8 cellular contexts compared by ENCODE assay signal in genomic region chr10:43395571-43396060, GRCh38. TPM values are rescaled to one million over a fixed set of nuclear protein-coding genes. Genes with fewer than 3 reads are reported as not detected.
DNase-seq lines count a peak whose midpoint lies in the region; TF ChIP-seq lines count a peak whose summit lies in the region.

No MANE protein-coding gene starts in this region.

- H3K4ac ChIP-seq in trophoblast cell (ENCODE audit: low read depth, low read length) = peak overlapping the region; percentile 93

- no peak overlapping the region for H3K23ac ChIP-seq in trophoblast cell (ENCODE audit: low read length)

- H2AK5ac ChIP-seq in trophoblast cell (ENCODE audit: low read length) = peak overlapping the region; percentile 32

- no peak overlapping the region for H2BK120ac ChIP-seq in trophoblast cell (ENCODE audit: insufficient read depth, low read length, poor library complexity)

- H3K9ac ChIP-seq in fibroblast of lung (ENCODE audit: insufficient read depth, low read length) (peak overlapping the region; percentile 72), trophoblast cell (ENCODE audit: low read length) (peak overlapping the region; percentile 88)

- peak; percentile 75 for DNase-seq in activated CD8-positive, alpha-beta memory T cell treated with anti-CD3 and anti-CD28 coated beads for 24 hours
- no peak for DNase-seq in activated CD8-positive, alpha-beta memory T cell treated with anti-CD3 and anti-CD28 coated beads, Interleukin-2, amount 50 U/mL, for 4 hours
- peak; percentile 25 for DNase-seq in activated CD4-positive, alpha-beta T cell treated with anti-CD3 and anti-CD28 coated beads, Interleukin-2, amount 50 U/mL, for 1 hour
- DNase-seq in fibroblast of lung (ENCODE audit: low read depth in 2 of 2) = peak in 1 of 2 donors; percentile 26
- DNase-seq in trophoblast cell = no peak
- DNase-seq in SW480 (ENCODE audit: low spot score) = no peak
- DNase-seq in germinal center (ENCODE audit: low spot score) = no peak
- no peak for DNase-seq in islet precursor cell

- WGBS in trophoblast cell (ENCODE audit: extremely low coverage, insufficient coverage, insufficient read length) = no CpG with 5 or more reads among the region's 18 CpGs

- H3K36me3 ChIP-seq in fibroblast of lung (ENCODE audit: control insufficient read depth, insufficient read depth, low read length) (peaks cover 20% of the 10 kb centered on the region), trophoblast cell (ENCODE audit: control insufficient read depth in 1 of 2, insufficient read depth in 2 of 2, low read length in 2 of 2) (peaks cover 30 to 38% of the 10 kb centered on the region in 2 experiments)

- peak overlapping the region; percentile 32 for H4K12ac ChIP-seq in trophoblast cell (ENCODE audit: low read depth, low read length)

- peak overlapping the region; percentile 44 for H3K14ac ChIP-seq in trophoblast cell (ENCODE audit: low read length)

- peaks cover 3% of the 10 kb centered on the region for H4K20me1 ChIP-seq in fibroblast of lung (ENCODE audit: control insufficient read depth, extremely low read depth, insufficient read depth, low read length)

- H3K79me2 ChIP-seq in fibroblast of lung (ENCODE audit: control insufficient read depth, insufficient read depth, low read length) (peaks cover 91% of the 10 kb centered on the region), trophoblast cell (ENCODE audit: control insufficient read depth, insufficient read depth, low read length, poor library complexity) (peaks cover 30% of the 10 kb centered on the region)

- H3K79me1 ChIP-seq in trophoblast cell (ENCODE audit: low read length) = peaks cover 17% of the 10 kb centered on the region

- peak overlapping the region; percentile 59 to 84 (median 66) for H3K4me3 ChIP-seq in fibroblast of lung (replicated peaks in 1 of 4; ENCODE audit: control extremely low read depth in 1 of 4, insufficient read depth in 1 of 4, low read depth in 3 of 4, low read length in 4 of 4)
- peak overlapping the region; percentile 83 for H3K4me3 ChIP-seq in trophoblast cell (ENCODE audit: low read depth, low read length)

- H2AFZ ChIP-seq in fibroblast of lung (ENCODE audit: low read length) (no peak overlapping the region), trophoblast cell (ENCODE audit: insufficient read depth, low read length, poor library complexity) (no peak overlapping the region)

- no peaks in the 10 kb centered on the region for H3K27me3 ChIP-seq in fibroblast of lung (ENCODE audit: control insufficient read depth, insufficient read depth, low read length)
- no peaks in the 10 kb centered on the region for H3K27me3 ChIP-seq in trophoblast cell (ENCODE audit: insufficient read depth, low read length)

- H3K18ac ChIP-seq in trophoblast cell (ENCODE audit: low read length) = peak overlapping the region; percentile 99

- H3K9me3 ChIP-seq in fibroblast of lung (ENCODE audit: control insufficient read depth, insufficient read depth, low read depth, low read length) = no peaks in the 10 kb centered on the region
- no peaks in the 10 kb centered on the region for H3K9me3 ChIP-seq in trophoblast cell (ENCODE audit: insufficient read depth, low read depth, low read length)

- H4K8ac ChIP-seq in trophoblast cell (ENCODE audit: low read depth, low read length) = peak overlapping the region; percentile 54

- H2BK5ac ChIP-seq in trophoblast cell (ENCODE audit: low read depth, low read length, poor library complexity) = peak overlapping the region; percentile 25

- no peak for TF ChIP-seq CTCF in fibroblast of lung (conservative IDR thresholded peaks at IDR 0.05 in 1 of 2, IDR thresholded peaks at IDR 0.05 in 1 of 2; ENCODE audit: low read depth in 1 of 2, low read length in 2 of 2)

- peaks cover 12% of the 10 kb centered on the region for H3K4me1 ChIP-seq in fibroblast of lung (ENCODE audit: control insufficient read depth, extremely low read depth, insufficient read depth, low read length)
- H3K4me1 ChIP-seq in trophoblast cell (ENCODE audit: control insufficient read depth in 1 of 2, insufficient read depth in 2 of 2, low read length in 2 of 2) = peaks cover 11 to 25% of the 10 kb centered on the region in 2 experiments

- H3K27ac ChIP-seq in fibroblast of lung (ENCODE audit: insufficient read depth, low read length) = peak overlapping the region; percentile 90
- H3K27ac ChIP-seq in trophoblast cell (ENCODE audit: low read depth, low read length) = peak overlapping the region; percentile 100

- no peak overlapping the region for H4K91ac ChIP-seq in trophoblast cell (ENCODE audit: low read depth, low read length)

- H2BK12ac ChIP-seq in trophoblast cell (ENCODE audit: low read length) = no peak overlapping the region

- H3K4me2 ChIP-seq in fibroblast of lung (ENCODE audit: extremely low read depth, insufficient read depth, low read length) (peak overlapping the region; percentile 92), trophoblast cell (ENCODE audit: low read length) (peak overlapping the region; percentile 82)

RNA-seq across cellular contexts. Expression of gene HNRNPF, which starts 13.4 kb away (rescaled TPM):
- total RNA-seq in fibroblast of lung = 217 and 293 TPM in 2 replicates
- 203 and 228 TPM in 2 replicates for polyA plus RNA-seq in fibroblast of lung
- 143 and 185 TPM in 2 replicates for polyA plus RNA-seq in fibroblast of lung (2012)
- 110 and 152 TPM in 2 replicates for polyA minus RNA-seq in fibroblast of lung (ENCODE audit: low replicate concordance)
- polyA plus RNA-seq in trophoblast cell (2013) = 123 and 124 TPM in 2 replicates

RNA-seq across cellular contexts. Expression of gene FXYD4, which starts 24.2 kb away (rescaled TPM):
- total RNA-seq in fibroblast of lung = not detected in 2 replicates
- polyA plus RNA-seq in fibroblast of lung = not detected in 2 replicates
- polyA plus RNA-seq in fibroblast of lung (2012) = not detected in 2 replicates
- not detected in 2 replicates for polyA minus RNA-seq in fibroblast of lung (ENCODE audit: low replicate concordance)
- 0.14 and 0.64 TPM in 2 replicates for polyA plus RNA-seq in trophoblast cell (2013)

RNA-seq across cellular contexts. Expression of gene ZNF487, which starts 41.3 kb away (rescaled TPM):
- total RNA-seq in fibroblast of lung = 3.3 and 4.0 TPM in 2 replicates
- 2.6 and 4.0 TPM in 2 replicates for polyA plus RNA-seq in fibroblast of lung
- 2.7 and 2.9 TPM in 2 replicates for polyA plus RNA-seq in fibroblast of lung (2012)
- 0.78 and 37.0 TPM in 2 replicates for polyA minus RNA-seq in fibroblast of lung (ENCODE audit: low replicate concordance)
- 1.5 and 1.8 TPM in 2 replicates for polyA plus RNA-seq in trophoblast cell (2013)

Comparison
In these comparisons a context has a peak if more than half of its experiments do, and no peak if none do; other contexts are left out.
1. DNase-seq: peak in activated CD8-positive, alpha-beta memory T cell treated with anti-CD3 and anti-CD28 coated beads for 24 hours (single experiment) and activated CD4-positive, alpha-beta T cell treated with anti-CD3 and anti-CD28 coated beads, Interleukin-2, amount 50 U/mL, for 1 hour (single experiment); none in activated CD8-positive, alpha-beta memory T cell treated with anti-CD3 and anti-CD28 coated beads, Interleukin-2, amount 50 U/mL, for 4 hours (single experiment), trophoblast cell (0 of 2), SW480 (single experiment), germinal center (single experiment) and islet precursor cell (single experiment).